14 cellular contexts compared by ENCODE assay signal in the genomic region with DNA sequence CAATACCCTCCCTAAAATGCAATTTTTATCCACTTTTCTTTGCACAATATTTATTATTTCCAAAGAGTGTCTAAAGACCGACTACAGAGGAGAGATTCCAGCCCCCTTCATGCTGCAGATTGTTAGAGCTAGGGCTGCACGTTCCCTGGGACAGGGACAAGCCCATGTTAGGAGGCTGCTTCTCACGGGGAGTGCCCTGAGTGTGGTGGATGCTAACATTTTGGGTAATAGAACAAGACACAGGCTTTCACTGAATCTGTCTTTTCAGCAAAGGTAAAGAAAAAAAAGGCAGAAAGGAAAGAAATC.
DNase-seq lines count a peak whose midpoint lies in the region; ATAC-seq and TF ChIP-seq lines count a peak whose summit lies in the region.
"Had no signal": no experiment of that assay in that cellular context is flagged by ENCODE, and none has a peak within 500 bp of the region (broad histone marks: within the 10 kb centered on the region; RNA-seq: fewer than 3 reads in every experiment).

No MANE protein-coding gene starts in this region.

- H3K27me3 Mint-ChIP-seq in neural progenitor cell (ENCODE audit: insufficient read depth, low read depth) (peaks cover 10% of the 10 kb centered on the region), CD14-positive monocyte (ENCODE audit: low read depth in 3 of 3) (peaks cover 24 to 34% (median 34%) of the 10 kb centered on the region in 3 donors)

- TF ChIP-seq CTCF in RWPE2 (IDR thresholded peaks at IDR 0.05; ENCODE audit: poor library complexity, severe bottlenecking) (no peak), foreskin keratinocyte (conservative IDR thresholded peaks at IDR 0.05) (no peak), neural progenitor cell (IDR thresholded peaks at IDR 0.05) (no peak), tibial nerve (IDR thresholded peaks at IDR 0.05) (no peak), CD14-positive monocyte (IDR thresholded peaks at IDR 0.05) (no peak)

- H3K27me3 ChIP-seq in RWPE2 (ENCODE audit: insufficient read depth, poor library complexity, severe bottlenecking) (no peaks in the 10 kb centered on the region), foreskin keratinocyte (no peaks in the 10 kb centered on the region), neural progenitor cell (no peaks in the 10 kb centered on the region), tibial nerve (no peaks in the 10 kb centered on the region)

- H3K9me3 ChIP-seq in RWPE2 (ENCODE audit: severe bottlenecking) (no peaks in the 10 kb centered on the region), neural progenitor cell (ENCODE audit: low read depth) (no peaks in the 10 kb centered on the region), tibial nerve (peaks cover 0 to 8% (median 0%) of the 10 kb centered on the region in 4 donors)

- no peaks in the 10 kb centered on the region for H3K36me3 Mint-ChIP-seq in neural progenitor cell
- no peaks in the 10 kb centered on the region for H3K36me3 Mint-ChIP-seq in CD14-positive monocyte

- peaks cover 36% of the 10 kb centered on the region for H3K4me1 ChIP-seq in RWPE2 (ENCODE audit: insufficient read depth, poor library complexity, severe bottlenecking)
- peaks cover 38% of the 10 kb centered on the region for H3K4me1 ChIP-seq in foreskin keratinocyte
- H3K4me1 ChIP-seq in neural progenitor cell: no peaks in the 10 kb centered on the region
- peaks cover 0 to 26% (median 10%) of the 10 kb centered on the region in 4 donors for H3K4me1 ChIP-seq in tibial nerve

- WGBS in tibial nerve, 2 donors: 22 to 33% methylated on average over 3 of the region's 3 CpGs

- intact Hi-C loops in CD14-positive monocyte (cut with micrococcal nuclease): no loop called here

- TF ChIP-seq POLR2A in tibial nerve (IDR thresholded peaks at IDR 0.05): no peak

- H3K9ac ChIP-seq in neural progenitor cell: no peak overlapping the region

- H3K4me1 Mint-ChIP-seq in neural progenitor cell (peaks cover 18% of the 10 kb centered on the region), CD14-positive monocyte (peaks cover 9% of the 10 kb centered on the region)
- H3K4me1 Mint-ChIP-seq: activated B cell treated with CpG ODN at 0.5 μM for 24 hours had no signal

- H3F3A ChIP-seq in neural progenitor cell (ENCODE audit: low read depth): no peaks in the 10 kb centered on the region

- H3K4me3 Mint-ChIP-seq in neural progenitor cell (no peak overlapping the region), CD14-positive monocyte (no peak overlapping the region)
- H3K4me3 Mint-ChIP-seq: activated B cell treated with CpG ODN at 0.5 μM for 24 hours had no signal

- no peak overlapping the region for H2AFZ ChIP-seq in neural progenitor cell (replicated peaks)

- ATAC-seq in RWPE2 (ENCODE audit: low read depth) (peak; percentile 20; the same call in 2 of the 3 replicates), foreskin keratinocyte (no peak), HG03457 (IDR thresholded peaks at IDR 0.05; ENCODE audit: unreplicated experiment) (no peak)

- no peak overlapping the region for H3K4me2 ChIP-seq in neural progenitor cell

- H3K9me3 Mint-ChIP-seq in neural progenitor cell (no peaks in the 10 kb centered on the region), CD14-positive monocyte (peaks cover 0 to 11% (median 5%) of the 10 kb centered on the region in 7 donors)
- H3K9me3 Mint-ChIP-seq: activated B cell treated with CpG ODN at 0.5 μM for 24 hours had no signal

- H4K20me1 ChIP-seq in neural progenitor cell (ENCODE audit: low read depth): no peaks in the 10 kb centered on the region

- no peak for TF ChIP-seq EP300 in tibial nerve (IDR thresholded peaks at IDR 0.05)

- H3K4me3 ChIP-seq in RWPE2 (ENCODE audit: severe bottlenecking) (no peak overlapping the region), neural progenitor cell (no peak overlapping the region), tibial nerve (no peak overlapping the region)
- H3K4me3 ChIP-seq: SK-N-MC had no signal

- DNase-seq in RWPE2 (ENCODE audit: low spot score) (no peak), foreskin keratinocyte (no peak), neural progenitor cell (ENCODE audit: low spot score) (no peak), tibial nerve (ENCODE audit: low spot score in 2 of 2) (no peak), AG08395 (ENCODE audit: low spot score) (no peak), NCI-H128 (lab: John Stamatoyannopoulos, UW; ENCODE audit: unreplicated experiment) (no peak), CD14-positive monocyte (ENCODE audit: low spot score) (no peak)
- DNase-seq: activated B cell treated with CpG ODN at 0.5 μM for 24 hours, activated T-cell treated with anti-CD3 and anti-CD28 coated beads for 4 hours, KG1, NCI-H2081 treated with DMSO at 0.1 percent for 48 hours had no signal

- H3K27ac ChIP-seq in RWPE2 (ENCODE audit: poor library complexity, severe bottlenecking): peak overlapping the region; percentile 99
- H3K27ac ChIP-seq in foreskin keratinocyte: peak overlapping the region; percentile 99
- H3K27ac ChIP-seq in neural progenitor cell: no peak overlapping the region
- peak overlapping the region; percentile 66 to 97 (median 78) for H3K27ac ChIP-seq in tibial nerve
- H3K27ac ChIP-seq: C4-2B, SK-N-MC had no signal

- no peaks in the 10 kb centered on the region for H3K79me2 ChIP-seq in neural progenitor cell (ENCODE audit: low read depth)

- H3K27ac Mint-ChIP-seq in neural progenitor cell: peak overlapping the region; percentile 36
- no peak overlapping the region for H3K27ac Mint-ChIP-seq in CD14-positive monocyte
- H3K27ac Mint-ChIP-seq: activated B cell treated with CpG ODN at 0.5 μM for 24 hours had no signal

- H3K36me3 ChIP-seq in RWPE2 (ENCODE audit: low read depth): no peaks in the 10 kb centered on the region
- no peaks in the 10 kb centered on the region for H3K36me3 ChIP-seq in neural progenitor cell
- no peaks in the 10 kb centered on the region for H3K36me3 ChIP-seq in tibial nerve
